8 cellular contexts compared by ENCODE assay signal in the genomic region with DNA sequence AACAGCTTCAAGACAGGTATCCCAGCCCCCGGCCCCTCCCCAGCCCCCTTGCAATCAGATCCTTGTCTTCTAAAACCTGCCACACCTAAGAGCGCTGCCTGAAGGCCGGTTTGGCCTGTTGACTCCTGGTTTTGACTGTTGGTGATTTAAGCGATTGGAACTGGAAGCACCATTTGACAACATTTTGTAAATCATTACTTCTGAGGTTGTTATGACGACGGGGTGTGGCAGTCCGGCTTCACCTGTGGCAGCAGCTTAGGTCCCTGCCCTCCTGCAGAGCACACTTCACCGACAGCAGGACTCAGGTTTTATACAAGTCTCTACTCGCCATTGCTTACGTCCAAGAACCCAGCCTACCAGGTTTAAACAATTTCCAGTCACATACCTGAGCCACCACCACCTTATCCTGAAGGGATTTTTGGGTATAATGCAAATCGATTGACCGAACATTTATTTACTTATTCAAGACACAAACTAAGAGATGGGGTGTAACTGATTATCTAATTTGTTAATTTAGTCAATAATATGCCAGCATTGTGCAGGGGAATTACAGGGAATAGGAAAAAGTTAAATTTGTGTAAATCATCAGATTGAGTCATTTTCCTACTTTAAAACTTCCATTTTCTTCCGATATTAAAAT.
DNase-seq lines count a peak whose midpoint lies in the region; ATAC-seq and TF ChIP-seq lines count a peak whose summit lies in the region.

No MANE protein-coding gene starts in this region.

- peak overlapping the region; percentile 80 for H3K4me3 ChIP-seq in WI38 (ENCODE audit: low read depth, low read length)
- H3K4me3 ChIP-seq in iPS-18a (ENCODE audit: low read length) = peak overlapping the region; percentile 95
- peak overlapping the region; percentile 41 to 89 (median 87) for H3K4me3 ChIP-seq in subcutaneous abdominal adipose tissue (ENCODE audit: low read depth in 1 of 5, low read length in 5 of 5)

- H3K27me3 Mint-ChIP-seq in T-helper 2 cell treated with Interferon-gamma antibody and Interleukin-4, amounts not matched to agents 5 μg/mL and 100 μg/mL, for 36 hours (ENCODE audit: low read depth) = no peaks in the 10 kb centered on the region

- H3K36me3 Mint-ChIP-seq in T-helper 2 cell treated with Interferon-gamma antibody and Interleukin-4, amounts not matched to agents 5 μg/mL and 100 μg/mL, for 36 hours (ENCODE audit: low read depth) = peaks cover 17% of the 10 kb centered on the region

- TF ChIP-seq CTCF in WI38 (IDR thresholded peaks at IDR 0.05; ENCODE audit: low read depth, low read length) = no peak

- H3K36me3 ChIP-seq in iPS-18a (ENCODE audit: control insufficient read depth, low read depth, low read length) = no peaks in the 10 kb centered on the region
- no peaks in the 10 kb centered on the region for H3K36me3 ChIP-seq in subcutaneous abdominal adipose tissue (ENCODE audit: control insufficient read depth in 5 of 5, insufficient read depth in 5 of 5, low read length in 5 of 5)

- no peak for DNase-seq in T-helper 2 cell treated with Interferon-gamma antibody and Interleukin-4, amounts not matched to agents 5 μg/mL and 100 μg/mL, for 36 hours (ENCODE audit: low spot score)
- DNase-seq in T-helper 2 cell (no peak), nucleus accumbens (lab: John Stamatoyannopoulos, UW) (no peak)

- H3K4me1 ChIP-seq in iPS-18a (ENCODE audit: control insufficient read depth, low read depth, low read length) = peaks cover under 1% of the 10 kb centered on the region
- H3K4me1 ChIP-seq in subcutaneous abdominal adipose tissue (ENCODE audit: control insufficient read depth in 5 of 5, insufficient read depth in 5 of 5, low read length in 5 of 5) = peaks cover 0 to 30% (median 24%) of the 10 kb centered on the region in 5 donors

- H3K4me3 Mint-ChIP-seq in T-helper 2 cell treated with Interferon-gamma antibody and Interleukin-4, amounts not matched to agents 5 μg/mL and 100 μg/mL, for 36 hours = peak overlapping the region; percentile 74

- no peaks in the 10 kb centered on the region for H3K9me3 Mint-ChIP-seq in T-helper 2 cell treated with Interferon-gamma antibody and Interleukin-4, amounts not matched to agents 5 μg/mL and 100 μg/mL, for 36 hours

- ATAC-seq in HG02763 (IDR thresholded peaks at IDR 0.05; ENCODE audit: unreplicated experiment) (no peak), HG02938 (IDR thresholded peaks at IDR 0.05; ENCODE audit: unreplicated experiment) (no peak)

- H3K27ac Mint-ChIP-seq in T-helper 2 cell treated with Interferon-gamma antibody and Interleukin-4, amounts not matched to agents 5 μg/mL and 100 μg/mL, for 36 hours = peak overlapping the region; percentile 97

- no peaks in the 10 kb centered on the region for H3K27me3 ChIP-seq in iPS-18a (ENCODE audit: control insufficient read depth, insufficient read depth, low read length)
- H3K27me3 ChIP-seq in subcutaneous abdominal adipose tissue (ENCODE audit: control insufficient read depth in 5 of 5, insufficient read depth in 4 of 5, low read length in 5 of 5) = peaks cover 0 to 3% (median 0%) of the 10 kb centered on the region in 5 donors

- H3K27ac ChIP-seq in iPS-18a (ENCODE audit: low read length) = no peak overlapping the region
- no peak overlapping the region for H3K27ac ChIP-seq in subcutaneous abdominal adipose tissue (ENCODE audit: low read depth, low read length)

- H3K9me3 ChIP-seq in iPS-18a (ENCODE audit: control insufficient read depth, low read depth, low read length) (no peaks in the 10 kb centered on the region), subcutaneous abdominal adipose tissue (ENCODE audit: control insufficient read depth in 5 of 5, low read length in 5 of 5) (no peaks in the 10 kb centered on the region)

- H3K9ac ChIP-seq in iPS-18a (ENCODE audit: low read length) (peak overlapping the region; percentile 98), subcutaneous abdominal adipose tissue (ENCODE audit: low read length in 5 of 5) (peak overlapping the region in 2 of 5 donors; percentile 48 to 74)

- H3K4me1 Mint-ChIP-seq in T-helper 2 cell treated with Interferon-gamma antibody and Interleukin-4, amounts not matched to agents 5 μg/mL and 100 μg/mL, for 36 hours (ENCODE audit: low read depth) = peaks cover 47% of the 10 kb centered on the region
